8 cellular contexts compared by ENCODE assay signal in genomic region chr2:64522843-64523428, GRCh38. TPM values are rescaled to one million over a fixed set of nuclear protein-coding genes. Genes with fewer than 3 reads are reported as not detected.
DNase-seq lines count a peak whose midpoint lies in the region; ATAC-seq and TF ChIP-seq lines count a peak whose summit lies in the region.

No MANE protein-coding gene starts in this region.

- H2AK5ac ChIP-seq in mesenchymal stem cell (ENCODE audit: low read length, severe bottlenecking): no peak overlapping the region

- H2BK15ac ChIP-seq in mesenchymal stem cell (ENCODE audit: low read depth, poor library complexity, severe bottlenecking): no peak overlapping the region

- H3K9me3 ChIP-seq in HCT116 (ENCODE audit: control insufficient read depth in 1 of 2, insufficient read depth in 1 of 2, low read depth in 1 of 2, low read length in 2 of 2) (no peaks in the 10 kb centered on the region), mesenchymal stem cell (ENCODE audit: control insufficient read depth, low read length) (no peaks in the 10 kb centered on the region)

- H3K4me1 ChIP-seq in HCT116 (ENCODE audit: control insufficient read depth in 1 of 2, insufficient read depth in 2 of 2, low read length in 2 of 2) (peaks cover 6 to 20% of the 10 kb centered on the region in 2 experiments; a peak in 3 of 4 replicates), mesenchymal stem cell (ENCODE audit: control insufficient read depth, insufficient read depth, low read depth, low read length) (no peaks in the 10 kb centered on the region)

- DNase-seq in AG10803 (ENCODE audit: low read depth) (peak; percentile 82), HCT116 (ENCODE audit: low read depth, low spot score) (peak; percentile 84), NCI-H69 (lab: John Stamatoyannopoulos, UW) (peak; percentile 80), dermis microvascular lymphatic vessel endothelial cell (ENCODE audit: low read depth in 2 of 2) (peak; percentile 85 to 87), mesenchymal stem cell (peak; percentile 84)
- peak; percentile 22 to 74 for DNase-seq in activated CD4-positive, alpha-beta T cell treated with anti-CD3 and anti-CD28 coated beads, Interleukin-2, amount 50 U/mL, for 24 hours (ENCODE audit: low read depth in 1 of 2, low spot score in 1 of 2)
- DNase-seq in stimulated activated CD4-positive, alpha-beta T cell treated with anti-CD3 and anti-CD28 coated beads, TNF-alpha, amount 100 ng/mL, for 48 hours (ENCODE audit: low read depth in 3 of 3): peak; percentile 35 to 73 (median 55)

- peak overlapping the region; percentile 94 for H3K4me2 ChIP-seq in HCT116 (ENCODE audit: low read length)
- peak overlapping the region; percentile 90 for H3K4me2 ChIP-seq in mesenchymal stem cell (ENCODE audit: low read length, poor library complexity, severe bottlenecking)

- peaks cover 35% of the 10 kb centered on the region for H3K79me2 ChIP-seq in HCT116 (ENCODE audit: insufficient read depth, low read length)

- POLR2A ChIA-PET in HCT116 (lab: Charles Lee): interaction anchor here (0.6 to 1.2 kb wide), 6 partner anchors 70 to 510 kb away, joined by 3 to 6 read pairs (median 4); no protein-coding TSS in a partner anchor

- no peak overlapping the region for H3K27ac ChIP-seq in HCT116 (ENCODE audit: low read depth, low read length)
- H3K27ac ChIP-seq in mesenchymal stem cell (ENCODE audit: low read length, poor library complexity, severe bottlenecking): peak overlapping the region; percentile 17

- no peak overlapping the region for H2BK120ac ChIP-seq in mesenchymal stem cell (ENCODE audit: low read depth, low read length)

- RAD21 ChIA-PET in HCT116 (lab: Charles Lee; ENCODE audit: low non-redundant PET in 1 of 2, low total read pairs in 2 of 2, uncharacterized antibody in 2 of 2, unreplicated experiment in 2 of 2): interaction anchor here in 1 of 2 experiments (0.9 kb wide), 1 partner anchor 173 kb away, joined by 3 read pairs; no protein-coding TSS in a partner anchor

- H2BK12ac ChIP-seq in mesenchymal stem cell (ENCODE audit: low read length in 2 of 2): no peak overlapping the region

- intact Hi-C loops in HCT116 (cut with micrococcal nuclease): loop anchor here (1.0 to 5.0 kb wide), 5 partner anchors 119 to 390 kb away; no protein-coding TSS in a partner anchor

- TF ChIP-seq RAD21 in HCT116 (IDR thresholded peaks at IDR 0.05; ENCODE audit: low read depth): peak; percentile 81

- H3K9me2 ChIP-seq in HCT116 (ENCODE audit: insufficient read depth): no peaks in the 10 kb centered on the region

- peak overlapping the region; percentile 86 for H3K4me3 ChIP-seq in AG10803 (ENCODE audit: low read length)
- peak overlapping the region; percentile 70 to 91 for H3K4me3 ChIP-seq in HCT116 (replicated peaks in 1 of 2; ENCODE audit: low read depth in 1 of 2, low read length in 2 of 2)
- H3K4me3 ChIP-seq in mesenchymal stem cell (ENCODE audit: insufficient read depth in 1 of 2, low read depth in 1 of 2, low read length in 2 of 2): peak overlapping the region in 1 of 2 experiments; percentile 90

- ATAC-seq in HCT116 (no peak), GM19324 (IDR thresholded peaks at IDR 0.05; ENCODE audit: low FRiP score, unreplicated experiment) (no peak)

- H4K91ac ChIP-seq in mesenchymal stem cell (ENCODE audit: low read length): no peak overlapping the region

- H3K79me1 ChIP-seq in mesenchymal stem cell (replicated peaks; ENCODE audit: low read length, poor library complexity, severe bottlenecking): no peaks in the 10 kb centered on the region

- BruUV-seq in HCT116 (replicated peaks; lab: Mats Ljungman, UMichigan): no TSS peak

- H3K23ac ChIP-seq in mesenchymal stem cell (ENCODE audit: low read length in 2 of 2): no peak overlapping the region

- WGBS in mesenchymal stem cell: 2% methylated on average over 15 of the region's 16 CpGs

- CTCF ChIA-PET in HCT116 (lab: Charles Lee): interaction anchor here (0.6 to 2.3 kb wide), 31 partner anchors 8 to 390 kb away, joined by 3 to 25 read pairs (median 4); no protein-coding TSS in a partner anchor

- TF ChIP-seq POLR2A in HCT116 (IDR thresholded peaks at IDR 0.05; ENCODE audit: borderline replicate concordance, extremely low read depth, insufficient read depth, insufficient read length): no peak

- no peak overlapping the region for H3K14ac ChIP-seq in mesenchymal stem cell (ENCODE audit: low read length in 2 of 2)

- H3K36me3 ChIP-seq in HCT116 (ENCODE audit: control insufficient read depth in 1 of 2, insufficient read depth in 2 of 2, low read length in 2 of 2) (no peaks in the 10 kb centered on the region), mesenchymal stem cell (ENCODE audit: control insufficient read depth in 1 of 2, insufficient read depth in 2 of 2, low read depth in 1 of 2, low read length in 2 of 2) (no peaks in the 10 kb centered on the region)

- peaks cover 6% of the 10 kb centered on the region; the same call in 1 of the 2 replicates for H4K20me1 ChIP-seq in HCT116 (ENCODE audit: insufficient read depth)

- no peak overlapping the region for H4K8ac ChIP-seq in mesenchymal stem cell (ENCODE audit: low read length)

- H2AFZ ChIP-seq in HCT116 (ENCODE audit: low read depth, low read length, poor library complexity, severe bottlenecking): peak overlapping the region; percentile 96
- no peak overlapping the region for H2AFZ ChIP-seq in mesenchymal stem cell (ENCODE audit: low read depth, low read length)

- no peak overlapping the region for H3K4ac ChIP-seq in mesenchymal stem cell (ENCODE audit: low read depth in 1 of 2, low read length in 2 of 2)

- peak overlapping the region; percentile 79 for H3K9ac ChIP-seq in HCT116 (ENCODE audit: low read length)
- H3K9ac ChIP-seq in mesenchymal stem cell (ENCODE audit: low read length): peak overlapping the region; percentile 94

- no peaks in the 10 kb centered on the region for H3K27me3 ChIP-seq in HCT116 (ENCODE audit: insufficient read depth, low read length)
- H3K27me3 ChIP-seq in mesenchymal stem cell (ENCODE audit: control insufficient read depth in 1 of 2, insufficient read depth in 1 of 2, low read length in 2 of 2): peaks cover 2 to 9% of the 10 kb centered on the region in 2 experiments

- H2BK5ac ChIP-seq in mesenchymal stem cell (ENCODE audit: low read depth, low read length, poor library complexity, severe bottlenecking): no peak overlapping the region

- TF ChIP-seq CTCF in AG10803 (conservative IDR thresholded peaks at IDR 0.05; ENCODE audit: low read length): peak; percentile 93
- peak; percentile 79 to 87 (median 79) for TF ChIP-seq CTCF in HCT116 (IDR thresholded peaks at IDR 0.05 in 2 of 3, conservative IDR thresholded peaks at IDR 0.05 in 1 of 3; ENCODE audit: borderline replicate concordance in 1 of 3, insufficient read depth in 1 of 3, low read depth in 2 of 3, low read length in 2 of 3)

- H3K18ac ChIP-seq in mesenchymal stem cell (ENCODE audit: low read depth in 1 of 2, low read length in 2 of 2): no peak overlapping the region

TF ChIP-seq in HCT116, 20 proteins besides CTCF, POLR2A, EP300 and RAD21:
- TF ChIP-seq EGR1 (IDR thresholded peaks at IDR 0.05; ENCODE audit: low read depth) (no peak), ELF1 (IDR thresholded peaks at IDR 0.05; ENCODE audit: borderline replicate concordance, low read depth) (no peak; the same call in 1 of the 2 replicates), CBX3 (IDR thresholded peaks at IDR 0.05; ENCODE audit: low read depth) (peak; percentile 31; the same call in 1 of the 2 replicates), FOSL1 (IDR thresholded peaks at IDR 0.05; ENCODE audit: low read depth) (peak; percentile 19; the same call in 1 of the 2 replicates), POLR2AphosphoS5 (IDR thresholded peaks at IDR 0.05; ENCODE audit: low read depth, low read length) (0 out of 2 replicates have a peak, but pooled peaks have one; percentile 13), SIN3A (IDR thresholded peaks at IDR 0.05; ENCODE audit: low read depth) (no peak), EZH2phosphoT487 (IDR thresholded peaks at IDR 0.05; ENCODE audit: borderline replicate concordance) (no peak), SP1 (IDR thresholded peaks at IDR 0.05; ENCODE audit: low read depth) (peak; percentile 28; the same call in 1 of the 2 replicates), CEBPB (IDR thresholded peaks at IDR 0.05; ENCODE audit: low read depth) (no peak)

RNA-seq across cellular contexts. Expression of gene AFTPH, which starts 1.2 kb away (rescaled TPM):
- 23.6 TPM for total RNA-seq in HCT116 (2021; ENCODE audit: unreplicated experiment)
- 11.8 and 16.3 TPM in 2 replicates for polyA plus RNA-seq in HCT116 (2012)
- total RNA-seq in dermis microvascular lymphatic vessel endothelial cell: 24.8 and 29.0 TPM in 2 replicates
- 10.9 TPM for polyA plus RNA-seq in mesenchymal stem cell (2013, experiment 1 of 2)
- polyA plus RNA-seq in mesenchymal stem cell (2013, experiment 2 of 2): 11.9 TPM
